ENCODE assay signal across 27 cellular contexts in genomic region chr21:42291003-42291750, GRCh38. TPM values are rescaled to one million over a fixed set of nuclear protein-coding genes. Genes with fewer than 3 reads are reported as not detected.
"Had no signal": no experiment of that assay in that cellular context is flagged by ENCODE, and none has a peak within 500 bp of the region (broad histone marks: within the 10 kb centered on the region; RNA-seq: fewer than 3 reads in every experiment).

No MANE protein-coding gene starts in this region.

- H3K9me3 ChIP-seq: gastrocnemius medialis, heart left ventricle, prostate gland, SK-N-SH, upper lobe of left lung had no signal

- H3K4me1 Mint-ChIP-seq: endodermal cell had no signal

- H3K9ac ChIP-seq: SK-N-SH had no signal

- ATAC-seq: gastrocnemius medialis had no signal

- H3K36me3 ChIP-seq: prostate gland had no signal

- H3K27ac ChIP-seq: gastrocnemius medialis, heart left ventricle, prostate gland, upper lobe of left lung, VCaP had no signal

- H3K4me1 ChIP-seq: gastrocnemius medialis, prostate gland, upper lobe of left lung had no signal

- DNase-seq: activated CD4-positive, alpha-beta memory T cell treated with anti-CD3 and anti-CD28 coated beads for 36 hours; activated gamma-delta T cell; activated T-cell treated with anti-CD3 and anti-CD28 coated beads, Interleukin-2, amount 50 U/mL, for 48 hours; dorsolateral prefrontal cortex; endodermal cell; gastrocnemius medialis; left colon; mammary epithelial cell; naive B cell; occipital lobe; SK-N-SH; small intestine; stimulated activated CD4-positive, alpha-beta T cell treated with anti-CD3 and anti-CD28 coated beads, Interleukin-4, amount 100 ng/mL, for 4 hours; stimulated activated CD8-positive, alpha-beta memory T cell treated with anti-CD3 and anti-CD28 coated beads, Interleukin-4, amount 100 ng/mL, for 48 hours; T-cell; T1000 had no signal

- H3K27me3 Mint-ChIP-seq: activated CD4-positive, alpha-beta memory T cell treated with anti-CD3 and anti-CD28 coated beads for 36 hours; naive B cell; stimulated activated naive CD8-positive, alpha-beta T cell treated with anti-CD3 and anti-CD28 coated beads, Interleukin-15, Interleukin-2, amounts not matched to agents 100 ng/mL and 50 ng/mL, for 24 hours; T-cell had no signal

- FAIRE-seq: astrocyte, small intestine had no signal

- H3K4me3 Mint-ChIP-seq: activated CD4-positive, alpha-beta memory T cell treated with anti-CD3 and anti-CD28 coated beads for 36 hours; endodermal cell; naive B cell; stimulated activated naive CD8-positive, alpha-beta T cell treated with anti-CD3 and anti-CD28 coated beads, Interleukin-15, Interleukin-2, amounts not matched to agents 100 ng/mL and 50 ng/mL, for 24 hours; T-cell had no signal

- H3K27ac Mint-ChIP-seq: activated CD4-positive, alpha-beta memory T cell treated with anti-CD3 and anti-CD28 coated beads for 36 hours; endodermal cell; stimulated activated naive CD8-positive, alpha-beta T cell treated with anti-CD3 and anti-CD28 coated beads, Interleukin-15, Interleukin-2, amounts not matched to agents 100 ng/mL and 50 ng/mL, for 24 hours; T-cell had no signal

- H3K9me3 Mint-ChIP-seq: activated CD4-positive, alpha-beta memory T cell treated with anti-CD3 and anti-CD28 coated beads for 36 hours; stimulated activated naive CD8-positive, alpha-beta T cell treated with anti-CD3 and anti-CD28 coated beads, Interleukin-15, Interleukin-2, amounts not matched to agents 100 ng/mL and 50 ng/mL, for 24 hours; T-cell had no signal

- H3K4me3 ChIP-seq: dorsolateral prefrontal cortex, gastrocnemius medialis, heart left ventricle, prostate gland, upper lobe of left lung had no signal

RNA-seq across cellular contexts. Expression of gene TFF3, which starts 24.0 kb away (rescaled TPM):
- total RNA-seq: activated CD4-positive, alpha-beta memory T cell treated with anti-CD3 and anti-CD28 coated beads for 36 hours; astrocyte; cerebellum; mammary epithelial cell; occipital lobe; temporal lobe had no signal
- polyA plus RNA-seq: mammary epithelial cell, SK-N-SH had no signal

RNA-seq across cellular contexts. Expression of gene TFF2, which starts 59.6 kb away (rescaled TPM):
- total RNA-seq: activated CD4-positive, alpha-beta memory T cell treated with anti-CD3 and anti-CD28 coated beads for 36 hours; astrocyte; bronchial epithelial cell; cerebellum; dorsolateral prefrontal cortex; endodermal cell; epithelial cell of proximal tubule; gastrocnemius medialis; heart left ventricle; mammary epithelial cell; occipital lobe; prostate gland; right cardiac atrium; temporal lobe; upper lobe of left lung had no signal
- polyA plus RNA-seq: heart left ventricle, mammary epithelial cell, right cardiac atrium, SK-N-SH had no signal
